In the genomic region with DNA sequence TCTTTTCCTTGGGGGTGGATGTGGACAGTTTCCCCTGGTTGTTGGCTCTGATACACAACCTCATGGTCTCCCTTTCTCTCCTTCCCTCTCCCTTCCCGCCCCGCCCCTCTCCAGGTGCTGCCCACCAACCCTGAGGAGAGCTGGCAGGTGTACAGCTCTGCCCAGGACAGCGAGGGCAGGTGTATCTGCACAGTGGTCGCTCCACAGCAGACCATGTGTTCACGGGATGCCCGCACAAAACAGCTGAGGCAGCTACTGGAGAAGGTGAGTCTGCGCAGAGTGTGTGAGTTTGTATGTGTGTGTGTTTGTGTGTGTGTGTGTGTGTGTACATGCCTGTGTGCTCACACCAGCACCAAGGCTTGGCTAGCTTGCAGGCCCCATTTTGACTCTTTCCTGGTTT, we compare ENCODE assay signal across 37 cellular contexts. TPM values are rescaled to one million over a fixed set of nuclear protein-coding genes. Genes with fewer than 3 reads are reported as not detected.
"Had no signal": no experiment of that assay in that cellular context is flagged by ENCODE, and none has a peak within 500 bp of the region (broad histone marks: within the 10 kb centered on the region; RNA-seq: fewer than 3 reads in every experiment).

No MANE protein-coding gene starts in this region.

- H3K9me3 ChIP-seq: adrenal gland, body of pancreas, breast epithelium, colonic mucosa, gastrocnemius medialis had no signal

- H3K27ac Mint-ChIP-seq: activated CD4-positive, alpha-beta memory T cell treated with anti-CD3 and anti-CD28 coated beads for 36 hours; activated CD4-positive, alpha-beta T cell treated with anti-CD3 and anti-CD28 coated beads for 36 hours; activated CD4-positive, alpha-beta T cell treated with anti-CD3 and anti-CD28 coated beads, Interleukin-2, amount 10 ng/mL, durations not matched to agents 24 days and 14 days; activated CD8-positive, alpha-beta memory T cell treated with anti-CD3 and anti-CD28 coated beads, Interleukin-2, amount 10 ng/mL, durations not matched to agents 7 days and 5 days; activated CD8-positive, alpha-beta T cell treated with anti-CD3 and anti-CD28 coated beads, Interleukin-2, amount 10 ng/mL, durations not matched to agents 7 days and 5 days; activated naive CD4-positive, alpha-beta T cell treated with anti-CD3 and anti-CD28 coated beads for 36 hours; activated naive CD4-positive, alpha-beta T cell treated with anti-CD3 and anti-CD28 coated beads, Interleukin-2, amount 50 U/mL, for 24 hours; activated naive CD8-positive, alpha-beta T cell treated with anti-CD3 and anti-CD28 coated beads for 36 hours; activated naive CD8-positive, alpha-beta T cell treated with anti-CD3 and anti-CD28 coated beads, Interleukin-2, amount 50 U/mL, for 24 hours; activated T-helper 1 cell treated with anti-CD3 and anti-CD28 coated beads, Interleukin-12 subunit alpha, Interleukin-12 subunit beta, Interleukin-2, Interleukin-4 antibody, amounts not matched to agents 30 ng/mL and 10 ng/mL and 1 ng/mL, durations not matched to agents 14 hours and 24 hours and 36 hours; activated T-helper 2 cell treated with anti-CD3 and anti-CD28 coated beads, Interferon-gamma antibody, Interleukin-2, Interleukin-4, amounts not matched to agents 10 μg/mL and 5 μg/mL and 100 μg/mL, durations not matched to agents 14 hours and 24 hours and 36 hours; endodermal cell; T-helper 17 cell; T-helper 2 cell treated with Interferon-gamma antibody and Interleukin-4, amounts not matched to agents 5 μg/mL and 100 μg/mL, for 36 hours had no signal

- ATAC-seq: activated CD4-positive, alpha-beta T cell treated with anti-CD3 and anti-CD28 coated beads for 36 hours; activated CD8-positive, alpha-beta memory T cell treated with anti-CD3 and anti-CD28 coated beads, Interleukin-2, amount 10 ng/mL, durations not matched to agents 7 days and 5 days; activated CD8-positive, alpha-beta T cell treated with anti-CD3 and anti-CD28 coated beads, Interleukin-2, amount 10 ng/mL, durations not matched to agents 7 days and 5 days; activated naive CD8-positive, alpha-beta T cell treated with anti-CD3 and anti-CD28 coated beads, Interleukin-2, amount 50 U/mL, for 24 hours; body of pancreas; esophagus mucosa; foreskin keratinocyte; gastrocnemius medialis; T-helper 17 cell had no signal

- H3K36me3 ChIP-seq: adrenal gland, breast epithelium, cardiac muscle cell, colonic mucosa, gastrocnemius medialis had no signal

- DNase-seq: activated CD4-positive, alpha-beta memory T cell treated with anti-CD3 and anti-CD28 coated beads for 36 hours; activated CD4-positive, alpha-beta T cell treated with anti-CD3 and anti-CD28 coated beads for 36 hours; activated CD4-positive, CD25-positive, alpha-beta regulatory T cell; activated CD4-positive, CD25-positive, alpha-beta regulatory T cell treated with anti-CD3 and anti-CD28 coated beads, Interleukin-2, amount 50 U/mL, for 72 hours; activated CD8-positive, alpha-beta memory T cell treated with anti-CD3 and anti-CD28 coated beads, Interleukin-2, amount 10 ng/mL, durations not matched to agents 7 days and 5 days; activated CD8-positive, alpha-beta memory T cell treated with anti-CD3 and anti-CD28 coated beads, Interleukin-2, amount 50 U/mL, for 4 hours; activated CD8-positive, alpha-beta T cell treated with anti-CD3 and anti-CD28 coated beads, Interleukin-2, amount 10 ng/mL, durations not matched to agents 7 days and 5 days; activated effector memory CD4-positive, alpha-beta T cell treated with anti-CD3 and anti-CD28 coated beads, Interleukin-2, amount 50 U/mL, for 16 hours; activated naive CD4-positive, alpha-beta T cell treated with anti-CD3 and anti-CD28 coated beads for 36 hours; activated naive CD8-positive, alpha-beta T cell treated with anti-CD3 and anti-CD28 coated beads for 36 hours; activated naive CD8-positive, alpha-beta T cell treated with anti-CD3 and anti-CD28 coated beads, Interleukin-2, amount 50 U/mL, for 24 hours; activated T-cell treated with anti-CD3 and anti-CD28 coated beads, Interleukin-2, amount 50 U/mL, for 1 hour; activated T-cell treated with anti-CD3 and anti-CD28 coated beads, Interleukin-2, amount 50 U/mL, for 48 hours; adrenal gland; amygdala; aorta; body of pancreas; central memory CD4-positive, alpha-beta T cell; cerebellar nuclear complex; colonic mucosa; effector memory CD4-positive, alpha-beta T cell; foreskin keratinocyte; gastrocnemius medialis; T-helper 1 cell; T-helper 17 cell; T1000 had no signal

- H3K4me1 ChIP-seq: foreskin keratinocyte had no signal

- H3K4me3 Mint-ChIP-seq: activated CD4-positive, alpha-beta memory T cell treated with anti-CD3 and anti-CD28 coated beads for 36 hours; activated CD4-positive, alpha-beta T cell treated with anti-CD3 and anti-CD28 coated beads for 36 hours; activated CD4-positive, alpha-beta T cell treated with anti-CD3 and anti-CD28 coated beads, Interleukin-2, amount 10 ng/mL, durations not matched to agents 24 days and 14 days; activated CD8-positive, alpha-beta memory T cell treated with anti-CD3 and anti-CD28 coated beads, Interleukin-2, amount 10 ng/mL, durations not matched to agents 7 days and 5 days; activated CD8-positive, alpha-beta T cell treated with anti-CD3 and anti-CD28 coated beads, Interleukin-2, amount 10 ng/mL, durations not matched to agents 7 days and 5 days; activated naive CD4-positive, alpha-beta T cell treated with anti-CD3 and anti-CD28 coated beads for 36 hours; activated naive CD4-positive, alpha-beta T cell treated with anti-CD3 and anti-CD28 coated beads, Interleukin-2, amount 50 U/mL, for 24 hours; activated naive CD8-positive, alpha-beta T cell treated with anti-CD3 and anti-CD28 coated beads for 36 hours; activated naive CD8-positive, alpha-beta T cell treated with anti-CD3 and anti-CD28 coated beads, Interleukin-2, amount 50 U/mL, for 24 hours; activated T-helper 1 cell treated with anti-CD3 and anti-CD28 coated beads, Interleukin-12 subunit alpha, Interleukin-12 subunit beta, Interleukin-2, Interleukin-4 antibody, amounts not matched to agents 30 ng/mL and 10 ng/mL and 1 ng/mL, durations not matched to agents 14 hours and 24 hours and 36 hours; endodermal cell; T-helper 17 cell; T-helper 2 cell treated with Interferon-gamma antibody and Interleukin-4, amounts not matched to agents 5 μg/mL and 100 μg/mL, for 36 hours had no signal

- H3K36me3 Mint-ChIP-seq: activated CD4-positive, alpha-beta memory T cell treated with anti-CD3 and anti-CD28 coated beads for 36 hours; activated CD8-positive, alpha-beta memory T cell treated with anti-CD3 and anti-CD28 coated beads, Interleukin-2, amount 10 ng/mL, durations not matched to agents 7 days and 5 days; activated naive CD4-positive, alpha-beta T cell treated with anti-CD3 and anti-CD28 coated beads, Interleukin-2, amount 50 U/mL, for 24 hours; activated naive CD8-positive, alpha-beta T cell treated with anti-CD3 and anti-CD28 coated beads for 36 hours had no signal

- H3K4me3 ChIP-seq: adrenal gland, body of pancreas, cardiac muscle cell, colonic mucosa had no signal

- H3K9me3 Mint-ChIP-seq: activated CD4-positive, alpha-beta memory T cell treated with anti-CD3 and anti-CD28 coated beads for 36 hours; activated CD4-positive, alpha-beta T cell treated with anti-CD3 and anti-CD28 coated beads, Interleukin-2, amount 10 ng/mL, durations not matched to agents 24 days and 14 days; activated naive CD4-positive, alpha-beta T cell treated with anti-CD3 and anti-CD28 coated beads for 36 hours; activated naive CD4-positive, alpha-beta T cell treated with anti-CD3 and anti-CD28 coated beads, Interleukin-2, amount 50 U/mL, for 24 hours; activated naive CD8-positive, alpha-beta T cell treated with anti-CD3 and anti-CD28 coated beads for 36 hours; activated naive CD8-positive, alpha-beta T cell treated with anti-CD3 and anti-CD28 coated beads, Interleukin-2, amount 50 U/mL, for 24 hours; activated T-helper 1 cell treated with anti-CD3 and anti-CD28 coated beads, Interleukin-12 subunit alpha, Interleukin-12 subunit beta, Interleukin-2, Interleukin-4 antibody, amounts not matched to agents 30 ng/mL and 10 ng/mL and 1 ng/mL, durations not matched to agents 14 hours and 24 hours and 36 hours; activated T-helper 2 cell treated with anti-CD3 and anti-CD28 coated beads, Interferon-gamma antibody, Interleukin-2, Interleukin-4, amounts not matched to agents 10 μg/mL and 5 μg/mL and 100 μg/mL, durations not matched to agents 14 hours and 24 hours and 36 hours; endodermal cell; T-helper 2 cell treated with Interferon-gamma antibody and Interleukin-4, amounts not matched to agents 5 μg/mL and 100 μg/mL, for 36 hours had no signal

- H3K27ac ChIP-seq: adrenal gland, body of pancreas, breast epithelium, cardiac muscle cell, colonic mucosa, foreskin keratinocyte, gastrocnemius medialis had no signal

RNA-seq across cellular contexts. Expression of gene OLFM1, which starts 2.6 kb away (rescaled TPM):
- total RNA-seq: activated CD4-positive, alpha-beta memory T cell treated with anti-CD3 and anti-CD28 coated beads for 36 hours; activated CD4-positive, alpha-beta T cell treated with anti-CD3 and anti-CD28 coated beads for 36 hours; activated CD8-positive, alpha-beta memory T cell treated with anti-CD3 and anti-CD28 coated beads for 36 hours; activated CD8-positive, alpha-beta T cell treated with anti-CD3 and anti-CD28 coated beads, Interleukin-2, amount 10 ng/mL, durations not matched to agents 7 days and 5 days; activated naive CD4-positive, alpha-beta T cell treated with anti-CD3 and anti-CD28 coated beads for 36 hours; activated naive CD8-positive, alpha-beta T cell treated with anti-CD3 and anti-CD28 coated beads for 36 hours; epithelial cell of proximal tubule; T-helper 17 cell had no signal
